ENCODE assay signal across 10 cellular contexts in the genomic region with DNA sequence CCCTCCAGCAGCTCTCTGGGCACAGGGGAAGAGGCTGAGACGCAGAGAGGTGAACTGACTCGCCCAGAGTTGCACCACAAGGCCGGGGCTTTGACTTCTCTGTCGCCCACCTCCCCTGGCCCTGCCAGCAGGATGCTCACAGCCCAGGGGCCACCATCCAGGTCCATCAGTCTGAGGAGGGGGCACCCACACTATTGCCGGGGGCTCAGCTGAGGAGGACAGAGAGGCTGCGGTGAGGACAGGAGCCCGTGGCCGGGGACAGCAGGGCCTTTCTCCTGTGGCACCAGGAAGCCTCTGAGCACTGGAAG. TPM values are rescaled to one million over a fixed set of nuclear protein-coding genes. Genes with fewer than 3 reads are reported as not detected.
A peak's percentile ranks its signal among the peaks of the same experiment; 100 is the strongest.
DNase-seq lines count a peak whose midpoint lies in the region; ATAC-seq, FAIRE-seq and TF ChIP-seq lines count a peak whose summit lies in the region.
"Had no signal": no experiment of that assay in that cellular context is flagged by ENCODE, and none has a peak within 500 bp of the region (broad histone marks: within the 10 kb centered on the region; RNA-seq: fewer than 3 reads in every experiment).

No MANE protein-coding gene starts in this region.

- TF ChIP-seq EP300 in H1 (IDR thresholded peaks at IDR 0.05; ENCODE audit: borderline replicate concordance in 1 of 2, low read depth in 2 of 2, low read length in 2 of 2), result no peak
- TF ChIP-seq EP300 in sigmoid colon (IDR thresholded peaks at IDR 0.05), result no peak

- H3K56ac ChIP-seq in H1 (replicated peaks; ENCODE audit: insufficient read length, low read depth, low read length), result no peak overlapping the region

- no peaks in the 10 kb centered on the region for H3K23me2 ChIP-seq in H1 (ENCODE audit: low read depth, low read length)

- peaks cover 78% of the 10 kb centered on the region for H3K4me1 ChIP-seq in CD8-positive, alpha-beta T cell (ENCODE audit: insufficient read depth, low read length)
- no peaks in the 10 kb centered on the region; a peak in 1 of 7 replicates for H3K4me1 ChIP-seq in H1 (replicated peaks in 1 of 4; ENCODE audit: control insufficient read depth in 3 of 4, insufficient read depth in 4 of 4, low read length in 3 of 4)
- peaks cover 0 to 32% (median 23%) of the 10 kb centered on the region in 4 donors for H3K4me1 ChIP-seq in sigmoid colon
- H3K4me1 ChIP-seq in BE2C, result peaks cover 21% of the 10 kb centered on the region

- H2BK120ac ChIP-seq in H1 (replicated peaks; ENCODE audit: low read depth, low read length), result no peak overlapping the region

- no peaks in the 10 kb centered on the region for H3K9me3 Mint-ChIP-seq in CD8-positive, alpha-beta T cell
- H3K9me3 Mint-ChIP-seq: GM23338 had no signal

- H3K18ac ChIP-seq in H1 (ENCODE audit: extremely low read depth, low read length), result no peak overlapping the region

- peaks cover 34% of the 10 kb centered on the region for H3F3A ChIP-seq in SU-DHL-6 (ENCODE audit: insufficient read depth)

- no peaks in the 10 kb centered on the region for H3K79me1 ChIP-seq in H1 (ENCODE audit: low read depth, low read length)

- 91% methylated on average over 8 of the region's 8 CpGs; no CpG with 5 or more reads in 1 of the 2 experiments for WGBS in H1 (ENCODE audit: extremely low coverage in 1 of 2, insufficient coverage in 1 of 2, insufficient read length in 1 of 2, insufficient replicate concordance in 2 of 2, low coverage in 1 of 2, low lambda C conversion rate in 2 of 2, missing lambda C conversion rate in 1 of 2), 2 experiments
- WGBS in sigmoid colon, 2 donors, result 86 to 91% methylated on average over 8 of the region's 8 CpGs

- H3K4me2 ChIP-seq in SU-DHL-6 (ENCODE audit: low read depth, low read length, poor library complexity, severe bottlenecking) (peak overlapping the region; percentile 46), H1 (ENCODE audit: insufficient read depth in 1 of 2, low read depth in 2 of 2, low read length in 2 of 2) (no peak overlapping the region)
- H3K4me2 ChIP-seq: GM23338 had no signal

- peak overlapping the region; percentile 30 for H3K4me3 ChIP-seq in CD8-positive, alpha-beta T cell (ENCODE audit: low read depth, low read length)
- no peak overlapping the region for H3K4me3 ChIP-seq in SU-DHL-6 (ENCODE audit: insufficient read depth, low read length, poor library complexity, severe bottlenecking)
- H3K4me3 ChIP-seq in H1 (ENCODE audit: extremely low read depth in 1 of 4, insufficient read depth in 2 of 4, low read depth in 3 of 4, low read length in 4 of 4), result no peak overlapping the region
- H3K4me3 ChIP-seq in sigmoid colon, result no peak overlapping the region
- H3K4me3 ChIP-seq in BE2C (ENCODE audit: low read depth, low read length), result no peak overlapping the region
- H3K4me3 ChIP-seq: GM23338 had no signal

- no peak overlapping the region for H3K23ac ChIP-seq in H1 (ENCODE audit: insufficient read length)

- TF ChIP-seq CTCF in CD8-positive, alpha-beta T cell (IDR thresholded peaks at IDR 0.05), result no peak
- TF ChIP-seq CTCF in SU-DHL-6 (IDR thresholded peaks at IDR 0.05; ENCODE audit: insufficient read depth, low read length, poor library complexity, severe bottlenecking) (no peak), H1 (IDR thresholded peaks at IDR 0.05; ENCODE audit: control extremely low read depth in 1 of 3, insufficient read depth in 1 of 3, low read depth in 1 of 3, low read length in 3 of 3) (no peak), sigmoid colon (IDR thresholded peaks at IDR 0.05) (no peak), D721Med (IDR thresholded peaks at IDR 0.05; ENCODE audit: insufficient read depth, missing control alignments) (no peak), BE2C (IDR thresholded peaks at IDR 0.05; ENCODE audit: low read depth, low read length) (no peak)

- ATAC-seq in CD8-positive, alpha-beta T cell, result no peak
- ATAC-seq in HG03378 (IDR thresholded peaks at IDR 0.05; ENCODE audit: unreplicated experiment), result no peak

- H3K79me2 ChIP-seq in SU-DHL-6 (ENCODE audit: insufficient read depth, low read length) (no peaks in the 10 kb centered on the region), H1 (ENCODE audit: control insufficient read depth in 1 of 2, insufficient read depth in 2 of 2, low read length in 2 of 2) (no peaks in the 10 kb centered on the region)

- peak overlapping the region; percentile 90 for H3K27ac ChIP-seq in CD8-positive, alpha-beta T cell (ENCODE audit: low read depth, low read length)
- peak overlapping the region; percentile 88 for H3K27ac ChIP-seq in SU-DHL-6 (ENCODE audit: low read depth, low read length)
- H3K27ac ChIP-seq in H1 (ENCODE audit: low read depth, low read length), result no peak overlapping the region
- H3K27ac ChIP-seq in sigmoid colon, result peak overlapping the region; percentile 68 to 78 (median 72)

- peaks cover 88% of the 10 kb centered on the region for H3K4me1 Mint-ChIP-seq in CD8-positive, alpha-beta T cell (ENCODE audit: low read depth)

- no peak overlapping the region for H3K14ac ChIP-seq in H1 (ENCODE audit: insufficient read length)

- H4K8ac ChIP-seq in H1 (ENCODE audit: extremely low read depth, insufficient read depth, low read length), result no peak overlapping the region; the same call in 1 of the 2 replicates

- no peaks in the 10 kb centered on the region for H3K27me3 Mint-ChIP-seq in CD8-positive, alpha-beta T cell (ENCODE audit: low read depth)

- FAIRE-seq in H1 (lab: Jason Lieb, UNC) (no peak), D721Med (lab: Jason Lieb, UNC) (no peak)
- FAIRE-seq: TTC549 had no signal

- H2BK15ac ChIP-seq in H1 (ENCODE audit: low read length), result no peak overlapping the region

- CTCF ChIA-PET in CD8-positive, alpha-beta T cell (lab: Charles Lee), result interaction anchor here (0.9 to 8.5 kb wide), 31 partner anchors 8 to 227 kb away, joined by 3 to 69 read pairs (median 9); a partner anchor contains a TSS
- CTCF ChIA-PET in H1 (lab: Charles Lee; ENCODE audit: partially characterized antibody), result interaction anchor here (0.7 to 17.4 kb wide), 20 partner anchors 8 to 140 kb away, joined by 3 to 241 read pairs (median 8); no protein-coding TSS in a partner anchor

- H4K5ac ChIP-seq in H1 (ENCODE audit: insufficient read length, low read depth, low read length), result no peak overlapping the region

- no peak overlapping the region for H2AK5ac ChIP-seq in H1 (ENCODE audit: low read depth, low read length)

- peak overlapping the region; percentile 29 for H2AFZ ChIP-seq in SU-DHL-6 (ENCODE audit: low read depth, low read length, severe bottlenecking)
- no peak overlapping the region for H2AFZ ChIP-seq in H1 (ENCODE audit: low read length)
- H2AFZ ChIP-seq: GM23338 had no signal

- POLR2A ChIA-PET in CD8-positive, alpha-beta T cell (lab: Charles Lee), result interaction anchor here (0.8 to 5.9 kb wide), 12 partner anchors 10 to 228 kb away, joined by 3 to 68 read pairs (median 8); a partner anchor contains a TSS
- POLR2A ChIA-PET in H1 (lab: Charles Lee; ENCODE audit: partially characterized antibody), result no interaction called here

- peak overlapping the region; percentile 78 for H3K4me3 Mint-ChIP-seq in CD8-positive, alpha-beta T cell
- H3K4me3 Mint-ChIP-seq: GM23338 had no signal

- H3K27me3 ChIP-seq in CD8-positive, alpha-beta T cell (ENCODE audit: insufficient read depth, low read length), result no peaks in the 10 kb centered on the region
- H3K27me3 ChIP-seq in SU-DHL-6 (ENCODE audit: low read length) (no peaks in the 10 kb centered on the region), H1 (replicated peaks in 1 of 4; ENCODE audit: control insufficient read depth in 3 of 4, extremely low read depth in 1 of 4, insufficient read depth in 3 of 4, low read length in 3 of 4) (no peaks in the 10 kb centered on the region), sigmoid colon (no peaks in the 10 kb centered on the region), BE2C (no peaks in the 10 kb centered on the region)

- TF ChIP-seq POLR2A in H1 (IDR thresholded peaks at IDR 0.05; ENCODE audit: control extremely low read depth in 1 of 2, low read depth in 2 of 2, low read length in 2 of 2), result no peak
- no peak for TF ChIP-seq POLR2A in sigmoid colon (IDR thresholded peaks at IDR 0.05)

- H2BK5ac ChIP-seq in H1 (ENCODE audit: low read depth, low read length), result 0 out of 2 replicates have a peak overlapping the region, but pooled peaks have one; percentile 4

- no peak overlapping the region; the same call in 1 of the 2 replicates for H2BK20ac ChIP-seq in H1 (ENCODE audit: low read length)

- no peaks in the 10 kb centered on the region for H3K9me3 ChIP-seq in CD8-positive, alpha-beta T cell (ENCODE audit: low read length)
- H3K9me3 ChIP-seq in SU-DHL-6 (ENCODE audit: insufficient read depth, low read length) (no peaks in the 10 kb centered on the region), H1 (ENCODE audit: insufficient read depth in 2 of 2, low read depth in 1 of 2, low read length in 1 of 2) (no peaks in the 10 kb centered on the region), sigmoid colon (no peaks in the 10 kb centered on the region), BE2C (no peaks in the 10 kb centered on the region)

- peaks cover 17% of the 10 kb centered on the region for H3K36me3 Mint-ChIP-seq in CD8-positive, alpha-beta T cell

- H3K36me3 ChIP-seq in CD8-positive, alpha-beta T cell (ENCODE audit: insufficient read depth, low read length), result no peaks in the 10 kb centered on the region
- H3K36me3 ChIP-seq in SU-DHL-6 (ENCODE audit: low read length), result no peaks in the 10 kb centered on the region
- 0 out of 8 replicates have a peak, but pooled peaks cover 0 to 3% (median 0%) of the 10 kb centered on the region in 4 experiments for H3K36me3 ChIP-seq in H1 (ENCODE audit: control insufficient read depth in 2 of 4, insufficient read depth in 4 of 4, low read length in 3 of 4)
- peaks cover 0 to 30% (median 15%) of the 10 kb centered on the region in 4 donors for H3K36me3 ChIP-seq in sigmoid colon
- no peaks in the 10 kb centered on the region for H3K36me3 ChIP-seq in BE2C

- no peaks in the 10 kb centered on the region for H3K9me2 ChIP-seq in SU-DHL-6 (replicated peaks; ENCODE audit: insufficient read depth, low read length)

- no peak overlapping the region for H4K91ac ChIP-seq in H1 (replicated peaks; ENCODE audit: insufficient read length, low read length)

- no peak for TF ChIP-seq RAD21 in H1 (IDR thresholded peaks at IDR 0.05 in 1 of 2, conservative IDR thresholded peaks at IDR 0.05 in 1 of 2; ENCODE audit: low read depth in 2 of 2, low read length in 2 of 2)

- H4K20me1 ChIP-seq in SU-DHL-6 (ENCODE audit: low read depth, low read length) (no peaks in the 10 kb centered on the region), H1 (replicated peaks in 1 of 2; ENCODE audit: control insufficient read depth in 1 of 2, insufficient read depth in 2 of 2, low read length in 2 of 2) (peaks cover 0 to 1% of the 10 kb centered on the region in 2 experiments)

- H3K4ac ChIP-seq in H1 (replicated peaks; ENCODE audit: insufficient read length, low read depth, low read length), result no peak overlapping the region

- peak overlapping the region; percentile 98 for H3K27ac Mint-ChIP-seq in CD8-positive, alpha-beta T cell

- no peak overlapping the region for H2BK12ac ChIP-seq in H1 (ENCODE audit: low read depth, low read length)

- intact Hi-C loops in CD8-positive, alpha-beta T cell (cut with DNase I, micrococcal nuclease), result loop anchor here (1.0 to 2.0 kb wide), 12 partner anchors 32 to 227 kb away; a partner anchor contains a TSS
- intact Hi-C loops in sigmoid colon (cut with DNase I), result loop anchor here (1.0 to 2.0 kb wide), 3 partner anchors 33 to 132 kb away; a partner anchor contains a TSS

- no peak for DNase-seq in CD8-positive, alpha-beta T cell
- no peak for DNase-seq in H1 (ENCODE audit: low read depth in 1 of 2, low spot score in 2 of 2)
- peak; percentile 68 for DNase-seq in sigmoid colon
- no peak for DNase-seq in D721Med (ENCODE audit: insufficient read length, low spot score)
- DNase-seq in midbrain (lab: John Stamatoyannopoulos, UW), result no peak
- DNase-seq in BE2C, result no peak

- peak overlapping the region; percentile 28 for H3K9ac ChIP-seq in SU-DHL-6 (ENCODE audit: low read length)
- no peak overlapping the region for H3K9ac ChIP-seq in H1 (replicated peaks in 1 of 4; ENCODE audit: extremely low read depth in 1 of 4, low read depth in 3 of 4, low read length in 3 of 4)

RNA-seq across cellular contexts. Expression of a gene that starts 32.6 kb away (rescaled TPM):
- 10 to 100 TPM; 17.6 to 22.6 TPM for total RNA-seq in CD8-positive, alpha-beta T cell
- total RNA-seq in H1 (2021; fragmentation: NEBNext Ultra II Directional; extraction: Animal tissue kit (Norgen Biotek cat#: 25700)), result 10.3 and 14.6 TPM in 2 replicates
- polyA plus RNA-seq in H1 (2011; rRNA removed), result 8.1 and 12.8 TPM in 2 replicates
- polyA plus RNA-seq in H1 (2011; cell fraction: cytosol; rRNA removed), result 7.2 TPM
- polyA plus RNA-seq in H1 (2011; cell fraction: nucleus; rRNA removed), result 11.6 TPM
- polyA plus RNA-seq in H1 (2012, experiment 1 of 2), result 5.0 to 9.1 TPM (median 7.2 TPM) in 4 replicates
- 6.9 TPM for polyA plus RNA-seq in H1 (2012, experiment 2 of 2)
- 4.7 TPM for polyA plus RNA-seq in H1 (2013, experiment 1 of 2)
- polyA plus RNA-seq in H1 (2013, experiment 2 of 2), result 4.9 TPM
- 6.5 and 11.8 TPM in 2 replicates for polyA minus RNA-seq in H1 (2011; rRNA and poly(A)+ RNA removed)
- polyA minus RNA-seq in H1 (2011; cell fraction: cytosol; rRNA and poly(A)+ RNA removed), result 4.6 TPM
- 16.0 TPM for polyA minus RNA-seq in H1 (2011; cell fraction: nucleus; rRNA and poly(A)+ RNA removed)
- 1 to 10 TPM; 2.5 to 6.8 (median 3.7) TPM for total RNA-seq in sigmoid colon
- 1 to 10 TPM; 5.1 to 5.4 (median 5.4) TPM for polyA plus RNA-seq in sigmoid colon
- polyA plus RNA-seq in BE2C (2012; ENCODE audit: insufficient read depth, insufficient read length, low read depth), result 18.1 TPM

RNA-seq across cellular contexts. Expression of a gene that starts 32.7 kb away (rescaled TPM):
- total RNA-seq in CD8-positive, alpha-beta T cell, result 10 to 100 TPM; 29.6 to 30.1 TPM
- 16.6 and 18.4 TPM in 2 replicates for total RNA-seq in H1 (2021; fragmentation: NEBNext Ultra II Directional; extraction: Animal tissue kit (Norgen Biotek cat#: 25700))
- polyA plus RNA-seq in H1 (2011; rRNA removed) (8.1 and 8.7 TPM in 2 replicates), sigmoid colon (10 to 100 TPM; 54.7 to 65.2 (median 64.2) TPM)
- polyA plus RNA-seq in H1 (2011; cell fraction: cytosol; rRNA removed), result 14.7 TPM
- 7.4 TPM for polyA plus RNA-seq in H1 (2011; cell fraction: nucleus; rRNA removed)
- 20.7 to 29.4 TPM (median 24.4 TPM) in 4 replicates for polyA plus RNA-seq in H1 (2012, experiment 1 of 2)
- 29.3 TPM for polyA plus RNA-seq in H1 (2012, experiment 2 of 2)
- polyA plus RNA-seq in H1 (2013, experiment 1 of 2), result 35.3 TPM
- 37.6 TPM for polyA plus RNA-seq in H1 (2013, experiment 2 of 2)
- polyA minus RNA-seq in H1 (2011; rRNA and poly(A)+ RNA removed), result 6.5 and 28.8 TPM in 2 replicates
- 7.0 TPM for polyA minus RNA-seq in H1 (2011; cell fraction: cytosol; rRNA and poly(A)+ RNA removed)
- 3.3 TPM for polyA minus RNA-seq in H1 (2011; cell fraction: nucleus; rRNA and poly(A)+ RNA removed)
- total RNA-seq in sigmoid colon, result 10 to 100 TPM; 32.5 to 51.0 (median 45.1) TPM
- polyA plus RNA-seq in BE2C (2012; ENCODE audit: insufficient read depth, insufficient read length, low read depth), result 158 TPM
